Comparison of ENCODE assay signal across 32 cellular contexts in the genomic region with DNA sequence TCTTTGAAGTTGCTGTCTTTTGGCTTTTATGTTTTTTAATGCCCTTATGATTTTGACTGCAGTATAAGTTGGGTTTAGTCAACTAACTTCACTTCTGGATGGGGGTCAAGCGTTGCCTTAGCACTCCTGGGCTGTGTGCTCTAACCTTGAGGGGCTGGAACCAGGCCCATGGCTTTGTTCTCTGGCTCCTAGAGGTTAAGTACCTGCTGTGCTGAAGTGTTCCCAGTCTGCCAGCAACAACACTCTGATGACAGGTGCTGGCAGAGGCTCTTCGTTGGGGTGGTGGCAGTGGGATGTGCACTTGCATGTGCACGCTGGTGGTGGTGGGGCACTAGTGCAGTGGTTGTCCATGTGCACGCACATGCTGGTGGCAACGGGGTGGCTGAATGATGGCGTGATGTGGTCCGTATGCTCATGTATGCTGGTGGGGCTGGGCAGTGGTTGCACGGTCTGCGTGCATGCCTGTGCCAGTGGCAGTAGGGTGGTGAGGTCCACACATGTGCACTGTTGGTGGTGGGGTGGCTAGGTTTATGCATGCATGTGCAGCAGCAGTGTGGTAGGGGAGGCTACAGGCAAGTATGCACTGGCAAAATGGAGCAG.
"Had no signal": no experiment of that assay in that cellular context is flagged by ENCODE, and none has a peak within 500 bp of the region (broad histone marks: within the 10 kb centered on the region; RNA-seq: fewer than 3 reads in every experiment).

No MANE protein-coding gene starts in this region.

- H3K9me3 ChIP-seq: adrenal gland, body of pancreas, gastrocnemius medialis, lower lobe of right lung, ovary, tibial artery had no signal

- H3K27me3 ChIP-seq: adrenal gland, body of pancreas, gastrocnemius medialis, ovary, sigmoid colon, stomach, tibial artery had no signal

- H3K36me3 ChIP-seq: adrenal gland, gastrocnemius medialis, lower lobe of right lung, ovary, sigmoid colon, stomach, tibial artery had no signal

- DNase-seq: activated CD4-positive, alpha-beta T cell treated with anti-CD3 and anti-CD28 coated beads for 36 hours; activated CD4-positive, CD25-positive, alpha-beta regulatory T cell; activated CD8-positive, alpha-beta memory T cell treated with anti-CD3 and anti-CD28 coated beads, Interleukin-2, amount 10 ng/mL, durations not matched to agents 7 days and 5 days; activated CD8-positive, alpha-beta T cell treated with anti-CD3 and anti-CD28 coated beads, Interleukin-2, amount 10 ng/mL, durations not matched to agents 7 days and 5 days; activated naive CD4-positive, alpha-beta T cell treated with Interleukin-2 at 50 U/mL for 16 hours; activated naive CD8-positive, alpha-beta T cell treated with anti-CD3 and anti-CD28 coated beads for 36 hours; activated T-cell treated with anti-CD3 and anti-CD28 coated beads, Interleukin-2, amount 50 U/mL, for 72 hours; adrenal gland; aorta; body of pancreas; dermis blood vessel endothelial cell; effector CD4-positive, alpha-beta T cell; gastrocnemius medialis; glutamatergic neuron; immature natural killer cell; lower lobe of right lung; mucosa of descending colon; nephron progenitor cell; ovary; retina; sigmoid colon; small intestine; stimulated activated CD4-positive, alpha-beta T cell treated with anti-CD3 and anti-CD28 coated beads, Interleukin-4, amount 100 ng/mL, for 24 hours; stomach; T-helper 1 cell; tibial artery had no signal

- H3K9me3 Mint-ChIP-seq: activated naive CD8-positive, alpha-beta T cell treated with anti-CD3 and anti-CD28 coated beads for 36 hours; T-helper 2 cell treated with Interferon-gamma antibody and Interleukin-4, amounts not matched to agents 5 μg/mL and 100 μg/mL, for 36 hours had no signal

- H3K27me3 Mint-ChIP-seq: activated CD4-positive, alpha-beta T cell treated with anti-CD3 and anti-CD28 coated beads for 36 hours; activated CD8-positive, alpha-beta memory T cell treated with anti-CD3 and anti-CD28 coated beads, Interleukin-2, amount 10 ng/mL, durations not matched to agents 7 days and 5 days; activated naive CD8-positive, alpha-beta T cell treated with anti-CD3 and anti-CD28 coated beads for 36 hours; progenitor cell of endocrine pancreas had no signal

- H3K36me3 Mint-ChIP-seq: activated CD8-positive, alpha-beta memory T cell treated with anti-CD3 and anti-CD28 coated beads, Interleukin-2, amount 10 ng/mL, durations not matched to agents 7 days and 5 days; activated naive CD8-positive, alpha-beta T cell treated with anti-CD3 and anti-CD28 coated beads for 36 hours; immature natural killer cell; stimulated activated effector memory CD8-positive, alpha-beta T cell treated with anti-CD3 and anti-CD28 coated beads, Interleukin-12 subunit alpha, Interleukin-12 subunit beta, amount 100 ng/mL, for 72 hours had no signal

- H3K4me3 Mint-ChIP-seq: activated CD4-positive, alpha-beta T cell treated with anti-CD3 and anti-CD28 coated beads for 36 hours; activated CD8-positive, alpha-beta memory T cell treated with anti-CD3 and anti-CD28 coated beads, Interleukin-2, amount 10 ng/mL, durations not matched to agents 7 days and 5 days; activated CD8-positive, alpha-beta T cell treated with anti-CD3 and anti-CD28 coated beads, Interleukin-2, amount 10 ng/mL, durations not matched to agents 7 days and 5 days; activated naive CD8-positive, alpha-beta T cell treated with anti-CD3 and anti-CD28 coated beads for 36 hours; activated T-cell treated with anti-CD3 and anti-CD28 coated beads, Interleukin-2, amount 50 U/mL, for 72 hours; immature natural killer cell; nephron progenitor cell; stimulated activated effector memory CD8-positive, alpha-beta T cell treated with anti-CD3 and anti-CD28 coated beads, Interleukin-12 subunit alpha, Interleukin-12 subunit beta, amount 100 ng/mL, for 72 hours; T-helper 2 cell treated with Interferon-gamma antibody and Interleukin-4, amounts not matched to agents 5 μg/mL and 100 μg/mL, for 36 hours had no signal

- FAIRE-seq: colon, endometrium, small intestine had no signal

- H3K4me3 ChIP-seq: adrenal gland, body of pancreas, gastrocnemius medialis, lower lobe of right lung, mucosa of descending colon, ovary, sigmoid colon, stomach, tibial artery had no signal

- H3K4me1 ChIP-seq: adrenal gland, body of pancreas, gastrocnemius medialis, lower lobe of right lung, sigmoid colon, stomach, tibial artery had no signal

- H3K27ac Mint-ChIP-seq: activated CD4-positive, alpha-beta T cell treated with anti-CD3 and anti-CD28 coated beads for 36 hours; activated CD8-positive, alpha-beta memory T cell treated with anti-CD3 and anti-CD28 coated beads, Interleukin-2, amount 10 ng/mL, durations not matched to agents 7 days and 5 days; activated CD8-positive, alpha-beta T cell treated with anti-CD3 and anti-CD28 coated beads, Interleukin-2, amount 10 ng/mL, durations not matched to agents 7 days and 5 days; activated naive CD8-positive, alpha-beta T cell treated with anti-CD3 and anti-CD28 coated beads for 36 hours; activated T-cell treated with anti-CD3 and anti-CD28 coated beads, Interleukin-2, amount 50 U/mL, for 72 hours; immature natural killer cell; nephron progenitor cell; stimulated activated effector memory CD8-positive, alpha-beta T cell treated with anti-CD3 and anti-CD28 coated beads, Interleukin-12 subunit alpha, Interleukin-12 subunit beta, amount 100 ng/mL, for 72 hours; T-helper 2 cell treated with Interferon-gamma antibody and Interleukin-4, amounts not matched to agents 5 μg/mL and 100 μg/mL, for 36 hours had no signal

- H3K4me1 Mint-ChIP-seq: activated CD4-positive, alpha-beta T cell treated with anti-CD3 and anti-CD28 coated beads for 36 hours; activated CD8-positive, alpha-beta memory T cell treated with anti-CD3 and anti-CD28 coated beads, Interleukin-2, amount 10 ng/mL, durations not matched to agents 7 days and 5 days; activated naive CD8-positive, alpha-beta T cell treated with anti-CD3 and anti-CD28 coated beads for 36 hours; immature natural killer cell; nephron progenitor cell; stimulated activated effector memory CD8-positive, alpha-beta T cell treated with anti-CD3 and anti-CD28 coated beads, Interleukin-12 subunit alpha, Interleukin-12 subunit beta, amount 100 ng/mL, for 72 hours had no signal

- ATAC-seq: activated CD4-positive, alpha-beta T cell treated with anti-CD3 and anti-CD28 coated beads for 36 hours; activated CD8-positive, alpha-beta memory T cell treated with anti-CD3 and anti-CD28 coated beads, Interleukin-2, amount 10 ng/mL, durations not matched to agents 7 days and 5 days; activated CD8-positive, alpha-beta T cell treated with anti-CD3 and anti-CD28 coated beads, Interleukin-2, amount 10 ng/mL, durations not matched to agents 7 days and 5 days; activated T-cell treated with anti-CD3 and anti-CD28 coated beads, Interleukin-2, amount 50 U/mL, for 72 hours; body of pancreas; gastrocnemius medialis; mucosa of descending colon; stimulated activated effector memory CD8-positive, alpha-beta T cell treated with anti-CD3 and anti-CD28 coated beads, Interleukin-12 subunit alpha, Interleukin-12 subunit beta, amount 100 ng/mL, for 72 hours had no signal

- H3K27ac ChIP-seq: adrenal gland, body of pancreas, epithelial cell of prostate, gastrocnemius medialis, lower lobe of right lung, ovary, sigmoid colon, stomach, tibial artery had no signal
